20 cellular contexts compared by ENCODE assay signal in genomic region chrX:136823175-136823574, GRCh38. TPM values are rescaled to one million over a fixed set of nuclear protein-coding genes. Genes with fewer than 3 reads are reported as not detected.
DNase-seq lines count a peak whose midpoint lies in the region; ATAC-seq, FAIRE-seq and TF ChIP-seq lines count a peak whose summit lies in the region.
"Had no signal": no experiment of that assay in that cellular context is flagged by ENCODE, and none has a peak within 500 bp of the region (broad histone marks: within the 10 kb centered on the region; RNA-seq: fewer than 3 reads in every experiment).

No MANE protein-coding gene starts in this region.

- TF ChIP-seq POLR2A in HepG2 (IDR thresholded peaks at IDR 0.05; ENCODE audit: insufficient read depth in 1 of 2, low read depth in 2 of 2, low read length in 2 of 2), result no peak

- no peaks in the 10 kb centered on the region for H3K79me2 ChIP-seq in HepG2 (ENCODE audit: insufficient read depth, low read length)

- ATAC-seq in HG03565 (IDR thresholded peaks at IDR 0.05; ENCODE audit: unreplicated experiment), result no peak
- ATAC-seq in HepG2, result no peak
- ATAC-seq: lower lobe of right lung; stimulated activated naive CD8-positive, alpha-beta T cell treated with anti-CD3 and anti-CD28 coated beads, Interleukin-15, amount 100 ng/mL, for 72 hours; T-helper 17 cell had no signal

- DNase-seq in EL (peak; percentile 49), NCI-H226 (peak; percentile 5), dermis blood vessel endothelial cell (peak; percentile 3), renal cortical epithelial cell (ENCODE audit: low read depth) (peak; percentile 21), DMS79 (lab: John Stamatoyannopoulos, UW) (no peak), HepG2 (ENCODE audit: low spot score) (no peak)
- DNase-seq: activated CD4-positive, alpha-beta memory T cell treated with anti-CD3 and anti-CD28 coated beads for 36 hours; activated T-cell treated with anti-CD3 and anti-CD28 coated beads, Interleukin-2, amount 50 U/mL, for 24 hours; Calu3; lower lobe of right lung; NCI-H187; NCI-H446 treated with DMSO at 0.1 percent for 48 hours; occipital lobe; SHP77; sigmoid colon; stimulated activated CD4-positive, alpha-beta T cell treated with anti-CD3 and anti-CD28 coated beads, Interleukin-2, amount 100 ng/mL, for 24 hours; stimulated activated naive CD8-positive, alpha-beta T cell treated with anti-CD3 and anti-CD28 coated beads, Interleukin-15, amount 100 ng/mL, for 72 hours; T-helper 17 cell had no signal

- TF ChIP-seq EP300 in HepG2 (IDR thresholded peaks at IDR 0.05; ENCODE audit: low read depth in 2 of 2, low read length in 2 of 2) (no peak), HepG2 (CRISPR knock-in tag; IDR thresholded peaks at IDR 0.05; ENCODE audit: borderline replicate concordance) (no peak)

- no peak for TF ChIP-seq RAD21 in HepG2 (CRISPR knock-in tag; IDR thresholded peaks at IDR 0.05)

- FAIRE-seq in HepG2 (lab: Jason Lieb, UNC), result no peak
- FAIRE-seq: G401.6 had no signal

- WGBS in HepG2 (ENCODE audit: low lambda C conversion rate), result 100% methylated on average over 1 of the region's 1 CpG

- no peak overlapping the region for H2AFZ ChIP-seq in HepG2 (ENCODE audit: low read length)

- POLR2A ChIA-PET in HepG2 (lab: Yijun Ruan, JAX), result interaction anchor here (1.4 kb wide), 1 partner anchor 58 kb away, joined by 4 read pairs; the partner anchor contains the start of gene RBMX

- H3K4me3 ChIP-seq in HepG2 (replicated peaks in 1 of 3; ENCODE audit: insufficient read depth in 1 of 3, low read depth in 2 of 3, low read length in 3 of 3), result no peak overlapping the region
- H3K4me3 ChIP-seq: lower lobe of right lung, sigmoid colon had no signal

- no TSS peak for BruUV-seq in HepG2 (replicated peaks; lab: Mats Ljungman, UMichigan)

- no peaks in the 10 kb centered on the region for H3K27me3 ChIP-seq in HepG2 (ENCODE audit: control insufficient read depth in 1 of 2, insufficient read depth in 2 of 2, low read length in 2 of 2)
- H3K27me3 ChIP-seq: sigmoid colon had no signal

- H3K9ac ChIP-seq in HepG2 (ENCODE audit: insufficient read depth, low read depth, low read length), result no peak overlapping the region

- in situ Hi-C loops in HepG2 (cut with HindIII; ENCODE audit: extremely low pct_ligation_motif_present, low pct_unique_long_range_greater_than_20kb), result no loop called here

- H3K4me2 ChIP-seq in HepG2 (ENCODE audit: low read depth, low read length), result no peak overlapping the region

- no peak overlapping the region for H3K27ac ChIP-seq in HepG2 (ENCODE audit: extremely low read length, insufficient read depth, low read length)
- H3K27ac ChIP-seq: lower lobe of right lung, sigmoid colon had no signal

- no peaks in the 10 kb centered on the region for H3K4me1 ChIP-seq in HepG2 (ENCODE audit: insufficient read depth, low read length)
- H3K4me1 ChIP-seq: lower lobe of right lung, sigmoid colon had no signal

- no peaks in the 10 kb centered on the region for H3K9me3 ChIP-seq in HepG2 (ENCODE audit: low read length)
- H3K9me3 ChIP-seq: lower lobe of right lung, sigmoid colon had no signal

- H3K36me3 ChIP-seq in HepG2 (replicated peaks in 1 of 2; ENCODE audit: control insufficient read depth in 1 of 2, insufficient read depth in 2 of 2, low read length in 2 of 2), result no peaks in the 10 kb centered on the region
- H3K36me3 ChIP-seq: lower lobe of right lung had no signal

- CTCF ChIA-PET in HepG2 (lab: Yijun Ruan, JAX; ENCODE audit: low intra/inter-chr PET ratio, low total read pairs), result no interaction called here

- no peaks in the 10 kb centered on the region for H4K20me1 ChIP-seq in HepG2 (ENCODE audit: insufficient read depth, low read length)

- no peak for TF ChIP-seq CTCF in HepG2 (CRISPR knock-in tag; IDR thresholded peaks at IDR 0.05)

- intact Hi-C loops in HepG2 (cut with micrococcal nuclease; ENCODE audit: unreplicated experiment), result no loop called here

TF ChIP-seq in HepG2, 621 proteins besides CTCF, POLR2A, EP300 and RAD21 (continues in another document):
- TF ChIP-seq CEBPG (CRISPR knock-in tag; IDR thresholded peaks at IDR 0.05), result no peak

RNA-seq across cellular contexts. Expression of gene ARHGEF6, which starts 42.4 kb away (rescaled TPM):
- total RNA-seq in dermis blood vessel endothelial cell (16.5 TPM in 2 replicates), renal cortical epithelial cell (1.4 and 6.9 TPM in 2 replicates), HepG2 (2016; rRNA removed; fragmentation: Illumina TruSeq; extraction: Trizol) (not detected in 2 replicates)
- not detected in 2 replicates for total RNA-seq in HepG2 (2016; cell fraction: cytosol; rRNA removed; fragmentation: Illumina TruSeq; extraction: Trizol; ENCODE audit: low read depth)
- total RNA-seq in HepG2 (2016; cell fraction: insoluble cytoplasmic fraction; rRNA removed; fragmentation: Illumina TruSeq; extraction: Trizol), result not detected in 2 replicates
- not detected in 2 replicates for total RNA-seq in HepG2 (2016; cell fraction: membrane; rRNA removed; fragmentation: Illumina TruSeq; extraction: Trizol)
- not detected in 2 replicates for total RNA-seq in HepG2 (2016; cell fraction: nucleus; rRNA removed; fragmentation: Illumina TruSeq; extraction: Trizol)
- 0.01 and 0.03 TPM in 2 replicates for polyA plus RNA-seq in HepG2 (2011; rRNA removed)
- not detected in 2 replicates for polyA plus RNA-seq in HepG2 (2011; cell fraction: cytosol; rRNA removed)
- 0.09 and 0.10 TPM in 2 replicates for polyA plus RNA-seq in HepG2 (2011; cell fraction: nucleus; rRNA removed)
- polyA plus RNA-seq in HepG2 (2012), result 0.01 and 0.03 TPM in 2 replicates
- not detected in 2 replicates for polyA plus RNA-seq in HepG2 (2016; cell fraction: cytosol; fragmentation: Illumina TruSeq; extraction: Trizol; ENCODE audit: low read depth)
- not detected in 2 replicates for polyA plus RNA-seq in HepG2 (2016; cell fraction: insoluble cytoplasmic fraction; fragmentation: Illumina TruSeq; extraction: Trizol; ENCODE audit: low read depth)
- polyA plus RNA-seq in HepG2 (2016; cell fraction: membrane; fragmentation: Illumina TruSeq; extraction: Trizol; ENCODE audit: low read depth), result not detected in 2 replicates
- not detected in 2 replicates for polyA plus RNA-seq in HepG2 (2016; cell fraction: nucleus; fragmentation: Illumina TruSeq; extraction: Trizol; ENCODE audit: insufficient read depth, low read depth)
- 0.02 and 0.04 TPM in 2 replicates for polyA minus RNA-seq in HepG2 (2011; rRNA and poly(A)+ RNA removed; ENCODE audit: low replicate concordance)
- polyA minus RNA-seq in HepG2 (2011; cell fraction: cytosol; rRNA and poly(A)+ RNA removed), result not detected in 2 replicates
- polyA minus RNA-seq in HepG2 (2011; cell fraction: nucleus; rRNA and poly(A)+ RNA removed), result not detected in 2 replicates

RNA-seq across cellular contexts. Expression of gene RBMX, which starts 57.4 kb away (rescaled TPM):
- total RNA-seq in dermis blood vessel endothelial cell (200 and 299 TPM in 2 replicates), renal cortical epithelial cell (193 and 202 TPM in 2 replicates), HepG2 (2016; rRNA removed; fragmentation: Illumina TruSeq; extraction: Trizol) (254 and 303 TPM in 2 replicates)
- total RNA-seq in HepG2 (2016; cell fraction: cytosol; rRNA removed; fragmentation: Illumina TruSeq; extraction: Trizol; ENCODE audit: low read depth), result 34.9 and 37.6 TPM in 2 replicates
- 248 and 273 TPM in 2 replicates for total RNA-seq in HepG2 (2016; cell fraction: insoluble cytoplasmic fraction; rRNA removed; fragmentation: Illumina TruSeq; extraction: Trizol)
- total RNA-seq in HepG2 (2016; cell fraction: membrane; rRNA removed; fragmentation: Illumina TruSeq; extraction: Trizol), result 101 and 111 TPM in 2 replicates
- total RNA-seq in HepG2 (2016; cell fraction: nucleus; rRNA removed; fragmentation: Illumina TruSeq; extraction: Trizol), result 200 and 222 TPM in 2 replicates
- 95.2 and 114 TPM in 2 replicates for polyA plus RNA-seq in HepG2 (2011; rRNA removed)
- polyA plus RNA-seq in HepG2 (2011; cell fraction: cytosol; rRNA removed), result 92.9 and 101 TPM in 2 replicates
- 103 and 120 TPM in 2 replicates for polyA plus RNA-seq in HepG2 (2011; cell fraction: nucleus; rRNA removed)
- 128 and 171 TPM in 2 replicates for polyA plus RNA-seq in HepG2 (2012)
- 36.0 and 39.5 TPM in 2 replicates for polyA plus RNA-seq in HepG2 (2016; cell fraction: cytosol; fragmentation: Illumina TruSeq; extraction: Trizol; ENCODE audit: low read depth)
- polyA plus RNA-seq in HepG2 (2016; cell fraction: insoluble cytoplasmic fraction; fragmentation: Illumina TruSeq; extraction: Trizol; ENCODE audit: low read depth), result 304 and 335 TPM in 2 replicates
- polyA plus RNA-seq in HepG2 (2016; cell fraction: membrane; fragmentation: Illumina TruSeq; extraction: Trizol; ENCODE audit: low read depth), result 78.9 and 89.0 TPM in 2 replicates
- polyA plus RNA-seq in HepG2 (2016; cell fraction: nucleus; fragmentation: Illumina TruSeq; extraction: Trizol; ENCODE audit: insufficient read depth, low read depth), result 279 and 282 TPM in 2 replicates
- 63.4 and 108 TPM in 2 replicates for polyA minus RNA-seq in HepG2 (2011; rRNA and poly(A)+ RNA removed; ENCODE audit: low replicate concordance)
- polyA minus RNA-seq in HepG2 (2011; cell fraction: cytosol; rRNA and poly(A)+ RNA removed), result 110 and 111 TPM in 2 replicates
- polyA minus RNA-seq in HepG2 (2011; cell fraction: nucleus; rRNA and poly(A)+ RNA removed), result 119 and 149 TPM in 2 replicates

Comparison
In these comparisons a context has a peak if more than half of its experiments do, and no peak if none do; other contexts are left out.
1. DNase-seq: peak in EL (single experiment), NCI-H226 (single experiment), dermis blood vessel endothelial cell (single experiment) and renal cortical epithelial cell (single experiment); none in DMS79 (single experiment) and HepG2 (single experiment).